Comparison of ENCODE assay signal across 8 cellular contexts in genomic region chr12:10140001-10140400, GRCh38. TPM values are rescaled to one million over a fixed set of nuclear protein-coding genes. Genes with fewer than 3 reads are reported as not detected.
DNase-seq lines count a peak whose midpoint lies in the region; ATAC-seq, FAIRE-seq and TF ChIP-seq lines count a peak whose summit lies in the region.

No MANE protein-coding gene starts in this region.

- ATAC-seq in HG03108 (IDR thresholded peaks at IDR 0.05; ENCODE audit: unreplicated experiment) (no peak), HG03378 (IDR thresholded peaks at IDR 0.05; ENCODE audit: unreplicated experiment) (no peak)

- no peak overlapping the region for H2AFZ ChIP-seq in astrocyte (ENCODE audit: low read depth, low read length)

- peak in 1 of 2 experiments; percentile 61 for DNase-seq in Caco-2
- DNase-seq in HL-60 (ENCODE audit: low read depth in 1 of 2, low spot score in 1 of 2), result peak in 1 of 2 experiments; percentile 78
- peak; percentile 7 to 46 for DNase-seq in SJCRH30
- peak; percentile 30 for DNase-seq in astrocyte (ENCODE audit: low read depth)
- peak; percentile 41 for DNase-seq in iPS-NIHi7 (ENCODE audit: extremely low spot score)
- DNase-seq in stimulated activated CD4-positive, alpha-beta T cell treated with anti-CD3 and anti-CD28 coated beads, Interleukin-1b, Interleukin-23, amount 100 ng/mL, for 4 hours (ENCODE audit: low read depth in 2 of 2), result peak; percentile 10 to 34

- FAIRE-seq in astrocyte (lab: Jason Lieb, UNC), result peak; percentile 58

- H3K4me1 ChIP-seq in Caco-2 (no peaks in the 10 kb centered on the region), SJCRH30 (no peaks in the 10 kb centered on the region), astrocyte (ENCODE audit: insufficient read depth, low read length) (no peaks in the 10 kb centered on the region)

- no peaks in the 10 kb centered on the region for H3K79me2 ChIP-seq in astrocyte (ENCODE audit: insufficient read depth, low read length)

- no peak overlapping the region for H3K4me3 ChIP-seq in Caco-2 (ENCODE audit: low read depth, low read length)
- no peak overlapping the region for H3K4me3 ChIP-seq in HL-60 (replicated peaks; ENCODE audit: insufficient read depth, low read length)
- no peak overlapping the region for H3K4me3 ChIP-seq in SJCRH30
- H3K4me3 ChIP-seq in astrocyte (ENCODE audit: insufficient read depth, low read depth, low read length), result no peak overlapping the region

- H3K9me3 Mint-ChIP-seq in Caco-2 (ENCODE audit: unreplicated experiment) (no peaks in the 10 kb centered on the region), astrocyte (ENCODE audit: unreplicated experiment) (peaks cover 2% of the 10 kb centered on the region)

- H3K27me3 ChIP-seq in Caco-2 (replicated peaks; ENCODE audit: control insufficient read depth, insufficient read depth, low read length), result no peaks in the 10 kb centered on the region
- H3K27me3 ChIP-seq in HL-60 (ENCODE audit: insufficient read depth, poor library complexity, severe bottlenecking), result no peaks in the 10 kb centered on the region
- H3K27me3 ChIP-seq in SJCRH30, result no peaks in the 10 kb centered on the region
- no peaks in the 10 kb centered on the region for H3K27me3 ChIP-seq in astrocyte (ENCODE audit: insufficient read depth, low read length)

- no TSS peak for BruUV-seq in Caco-2 (replicated peaks; lab: Mats Ljungman, UMichigan)

- H3K4me3 Mint-ChIP-seq in Caco-2 (ENCODE audit: unreplicated experiment) (no peak overlapping the region), astrocyte (ENCODE audit: unreplicated experiment) (no peak overlapping the region)

- H3K27ac ChIP-seq in HL-60 (replicated peaks) (peak overlapping the region; percentile 13; the same call in 1 of the 2 replicates), SJCRH30 (no peak overlapping the region), astrocyte (ENCODE audit: low read depth, low read length) (no peak overlapping the region)

- TF ChIP-seq CTCF in Caco-2 (IDR thresholded peaks at IDR 0.05; ENCODE audit: insufficient read depth in 1 of 2, low read depth in 1 of 2, low read length in 1 of 2, severe bottlenecking in 1 of 2, unreplicated experiment in 1 of 2) (peak; percentile 59 to 80), HL-60 (IDR thresholded peaks at IDR 0.05; ENCODE audit: insufficient read depth, low read length) (peak; percentile 13), astrocyte (IDR thresholded peaks at IDR 0.05; ENCODE audit: insufficient read depth, low read depth, low read length) (peak; percentile 49)

- H3K4me1 Mint-ChIP-seq in Caco-2 (ENCODE audit: low read depth, unreplicated experiment) (no peaks in the 10 kb centered on the region), astrocyte (ENCODE audit: low read depth, unreplicated experiment) (peaks cover 8% of the 10 kb centered on the region)

- intact Hi-C loops in Caco-2 (cut with micrococcal nuclease; ENCODE audit: unreplicated experiment), result loop anchor here (1.0 kb wide), 3 partner anchors 106 to 390 kb away; partner anchors contain the start of gene CLEC12B

- POLR2A ChIA-PET in Caco-2 (lab: Charles Lee), result no interaction called here

- H4K20me1 ChIP-seq in astrocyte (ENCODE audit: insufficient read depth, low read length), result no peaks in the 10 kb centered on the region

- H3K27ac Mint-ChIP-seq in Caco-2 (ENCODE audit: unreplicated experiment) (no peak overlapping the region), astrocyte (ENCODE audit: unreplicated experiment) (no peak overlapping the region)

- H3K9me3 ChIP-seq in Caco-2, result no peaks in the 10 kb centered on the region
- no peaks in the 10 kb centered on the region for H3K9me3 ChIP-seq in SJCRH30 (replicated peaks)
- no peaks in the 10 kb centered on the region for H3K9me3 ChIP-seq in astrocyte (ENCODE audit: insufficient read depth, low read depth, low read length)

- H3K4me2 ChIP-seq in astrocyte (ENCODE audit: low read length), result no peak overlapping the region

- no peaks in the 10 kb centered on the region for H3K36me3 ChIP-seq in Caco-2 (ENCODE audit: control insufficient read depth, insufficient read depth, low read length)
- no peaks in the 10 kb centered on the region for H3K36me3 ChIP-seq in SJCRH30
- no peaks in the 10 kb centered on the region for H3K36me3 ChIP-seq in astrocyte (ENCODE audit: insufficient read depth, low read length)

- no peak overlapping the region for H3K9ac ChIP-seq in astrocyte (ENCODE audit: low read length)

- CTCF ChIA-PET in Caco-2 (lab: Charles Lee), result interaction anchor here (0.6 to 3.1 kb wide), 10 partner anchors 36 to 397 kb away, joined by 3 to 46 read pairs (median 3); partner anchors contain the start of gene CLEC12B

- H3K27me3 Mint-ChIP-seq in Caco-2 (ENCODE audit: insufficient read depth, unreplicated experiment), result peaks cover 3% of the 10 kb centered on the region
- H3K27me3 Mint-ChIP-seq in astrocyte (ENCODE audit: low read depth, unreplicated experiment), result no peaks in the 10 kb centered on the region

- H3K36me3 Mint-ChIP-seq in Caco-2 (ENCODE audit: insufficient read depth, unreplicated experiment), result no peaks in the 10 kb centered on the region
- no peaks in the 10 kb centered on the region for H3K36me3 Mint-ChIP-seq in astrocyte (ENCODE audit: low read depth, unreplicated experiment)

RNA-seq across cellular contexts. Expression of gene CLEC7A, which starts 10.0 kb away (rescaled TPM):
- total RNA-seq in Caco-2 (2022) (not detected in 2 replicates), astrocyte (1.1 and 1.4 TPM in 2 replicates)
- total RNA-seq in SJCRH30 (2014; rRNA removed; shearing (Covaris generic)), result not detected in 2 replicates

RNA-seq across cellular contexts. Expression of gene OLR1, which starts 31.9 kb away (rescaled TPM):
- total RNA-seq in Caco-2 (2022) (176 and 183 TPM in 2 replicates), astrocyte (0.96 and 0.98 TPM in 2 replicates)
- not detected in 2 replicates for total RNA-seq in SJCRH30 (2014; rRNA removed; shearing (Covaris generic))

RNA-seq across cellular contexts. Expression of gene TMEM52B, which starts 38.8 kb away (rescaled TPM):
- total RNA-seq in Caco-2 (2022) (41.8 and 46.0 TPM in 2 replicates), astrocyte (0.45 TPM in 1 of 2 replicates, not detected in the other)
- not detected in 2 replicates for total RNA-seq in SJCRH30 (2014; rRNA removed; shearing (Covaris generic))

RNA-seq across cellular contexts. Expression of gene CLEC1A, which starts 41.2 kb away (rescaled TPM):
- total RNA-seq in Caco-2 (2022) (not detected in 2 replicates), astrocyte (not detected in 2 replicates)
- not detected in 2 replicates for total RNA-seq in SJCRH30 (2014; rRNA removed; shearing (Covaris generic))

Comparison
In these comparisons a context has a peak if more than half of its experiments do, and no peak if none do; other contexts are left out.
1. CTCF ChIP-seq: peak in every context shown above with its lines; median percentile 70 in Caco-2; 49 in astrocyte; 13 in HL-60.
2. RNA of gene OLR1, which starts 31.9 kb away (total RNA-seq): 176 to 183 TPM in Caco-2; 0.96 to 0.98 TPM in astrocyte and not detected in SJCRH30; every median in the first group is over 10 times any median in the second.
3. RNA of gene TMEM52B, which starts 38.8 kb away (total RNA-seq): 41.8 to 46.0 TPM in Caco-2; 0.45 TPM in astrocyte and not detected in SJCRH30; every median in the first group is over 10 times any median in the second.